Comparison of ENCODE assay signal across 1 cellular context in the genomic region with DNA sequence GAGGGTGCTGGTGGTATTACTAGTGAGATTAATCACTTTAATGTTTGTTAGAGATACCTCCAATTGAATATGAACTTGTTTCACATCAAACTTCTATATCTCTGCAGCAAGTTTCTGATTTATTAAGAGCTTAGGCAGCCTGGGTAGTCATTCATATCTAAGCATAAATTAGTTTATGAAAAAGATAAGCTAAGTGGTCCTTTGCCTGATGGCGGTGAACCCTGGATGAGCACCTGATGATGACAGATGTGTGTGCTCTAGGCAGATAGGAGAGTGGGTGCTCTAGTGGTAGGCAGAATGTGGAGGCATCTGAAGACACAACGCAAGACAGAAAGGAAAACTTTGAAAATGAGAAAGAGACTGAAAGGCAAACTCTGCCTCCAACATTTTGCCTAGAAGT.
TF ChIP-seq lines count a peak whose summit lies in the region.

No MANE protein-coding gene starts in this region.

TF ChIP-seq in SK-N-SH, 30 proteins besides CTCF, POLR2A, EP300 and RAD21 (continued from another document):
- peak; percentile 75 for TF ChIP-seq GATA2 (CRISPR knock-in tag; IDR thresholded peaks at IDR 0.05)
